In the genomic region with DNA sequence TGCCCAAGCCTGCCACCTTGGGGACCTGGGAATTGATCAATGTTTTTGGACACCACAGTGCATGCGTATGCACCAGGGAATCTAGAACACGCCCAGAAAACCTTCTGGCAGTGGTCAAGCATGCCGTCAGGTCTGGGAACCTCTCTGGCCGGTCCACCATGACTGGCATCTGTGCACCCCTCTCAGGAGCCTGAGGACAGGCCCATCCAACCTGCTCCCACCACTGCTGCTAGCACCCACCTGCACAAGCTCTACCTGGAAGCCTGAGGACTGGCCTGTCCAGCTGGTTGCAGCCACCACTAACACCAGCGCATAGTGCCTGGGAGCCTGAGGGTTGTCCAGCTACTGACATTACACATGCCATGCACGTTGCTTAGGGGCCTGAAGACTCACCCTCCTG, we compare ENCODE assay signal across 2 cellular contexts.
TF ChIP-seq lines count a peak whose summit lies in the region.

No MANE protein-coding gene starts in this region.

TF ChIP-seq in IMR-90, 13 proteins besides CTCF, POLR2A, EP300 and RAD21:
- no peak for TF ChIP-seq BHLHE40 (IDR thresholded peaks at IDR 0.05; ENCODE audit: low read depth, low read length)

TF ChIP-seq in H1, 55 proteins besides CTCF, POLR2A, EP300 and RAD21:
- no peak for TF ChIP-seq JUN (IDR thresholded peaks at IDR 0.05; ENCODE audit: low read depth, low read length)
- no peak for TF ChIP-seq TBP (IDR thresholded peaks at IDR 0.05; ENCODE audit: low read depth, low read length)
- no peak for TF ChIP-seq SAP30 (IDR thresholded peaks at IDR 0.05; ENCODE audit: insufficient read depth, insufficient replicate concordance, low read length)
- TF ChIP-seq TCF12 (IDR thresholded peaks at IDR 0.05; ENCODE audit: low read depth, low read length): no peak
- TF ChIP-seq BCL11A (IDR thresholded peaks at IDR 0.05; ENCODE audit: low read depth in 2 of 2, low read length in 2 of 2): no peak
- TF ChIP-seq, protein P1, sequence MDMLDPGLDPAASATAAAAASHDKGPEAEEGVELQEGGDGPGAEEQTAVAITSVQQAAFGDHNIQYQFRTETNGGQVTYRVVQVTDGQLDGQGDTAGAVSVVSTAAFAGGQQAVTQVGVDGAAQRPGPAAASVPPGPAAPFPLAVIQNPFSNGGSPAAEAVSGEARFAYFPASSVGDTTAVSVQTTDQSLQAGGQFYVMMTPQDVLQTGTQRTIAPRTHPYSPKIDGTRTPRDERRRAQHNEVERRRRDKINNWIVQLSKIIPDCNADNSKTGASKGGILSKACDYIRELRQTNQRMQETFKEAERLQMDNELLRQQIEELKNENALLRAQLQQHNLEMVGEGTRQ (IDR thresholded peaks at IDR 0.05; ENCODE audit: low read length): no peak
- no peak for TF ChIP-seq CHD2 (IDR thresholded peaks at IDR 0.05; ENCODE audit: low read length)
- TF ChIP-seq EGR1 (IDR thresholded peaks at IDR 0.05; ENCODE audit: borderline replicate concordance, low read depth, low read length): no peak
- TF ChIP-seq, protein P2, sequence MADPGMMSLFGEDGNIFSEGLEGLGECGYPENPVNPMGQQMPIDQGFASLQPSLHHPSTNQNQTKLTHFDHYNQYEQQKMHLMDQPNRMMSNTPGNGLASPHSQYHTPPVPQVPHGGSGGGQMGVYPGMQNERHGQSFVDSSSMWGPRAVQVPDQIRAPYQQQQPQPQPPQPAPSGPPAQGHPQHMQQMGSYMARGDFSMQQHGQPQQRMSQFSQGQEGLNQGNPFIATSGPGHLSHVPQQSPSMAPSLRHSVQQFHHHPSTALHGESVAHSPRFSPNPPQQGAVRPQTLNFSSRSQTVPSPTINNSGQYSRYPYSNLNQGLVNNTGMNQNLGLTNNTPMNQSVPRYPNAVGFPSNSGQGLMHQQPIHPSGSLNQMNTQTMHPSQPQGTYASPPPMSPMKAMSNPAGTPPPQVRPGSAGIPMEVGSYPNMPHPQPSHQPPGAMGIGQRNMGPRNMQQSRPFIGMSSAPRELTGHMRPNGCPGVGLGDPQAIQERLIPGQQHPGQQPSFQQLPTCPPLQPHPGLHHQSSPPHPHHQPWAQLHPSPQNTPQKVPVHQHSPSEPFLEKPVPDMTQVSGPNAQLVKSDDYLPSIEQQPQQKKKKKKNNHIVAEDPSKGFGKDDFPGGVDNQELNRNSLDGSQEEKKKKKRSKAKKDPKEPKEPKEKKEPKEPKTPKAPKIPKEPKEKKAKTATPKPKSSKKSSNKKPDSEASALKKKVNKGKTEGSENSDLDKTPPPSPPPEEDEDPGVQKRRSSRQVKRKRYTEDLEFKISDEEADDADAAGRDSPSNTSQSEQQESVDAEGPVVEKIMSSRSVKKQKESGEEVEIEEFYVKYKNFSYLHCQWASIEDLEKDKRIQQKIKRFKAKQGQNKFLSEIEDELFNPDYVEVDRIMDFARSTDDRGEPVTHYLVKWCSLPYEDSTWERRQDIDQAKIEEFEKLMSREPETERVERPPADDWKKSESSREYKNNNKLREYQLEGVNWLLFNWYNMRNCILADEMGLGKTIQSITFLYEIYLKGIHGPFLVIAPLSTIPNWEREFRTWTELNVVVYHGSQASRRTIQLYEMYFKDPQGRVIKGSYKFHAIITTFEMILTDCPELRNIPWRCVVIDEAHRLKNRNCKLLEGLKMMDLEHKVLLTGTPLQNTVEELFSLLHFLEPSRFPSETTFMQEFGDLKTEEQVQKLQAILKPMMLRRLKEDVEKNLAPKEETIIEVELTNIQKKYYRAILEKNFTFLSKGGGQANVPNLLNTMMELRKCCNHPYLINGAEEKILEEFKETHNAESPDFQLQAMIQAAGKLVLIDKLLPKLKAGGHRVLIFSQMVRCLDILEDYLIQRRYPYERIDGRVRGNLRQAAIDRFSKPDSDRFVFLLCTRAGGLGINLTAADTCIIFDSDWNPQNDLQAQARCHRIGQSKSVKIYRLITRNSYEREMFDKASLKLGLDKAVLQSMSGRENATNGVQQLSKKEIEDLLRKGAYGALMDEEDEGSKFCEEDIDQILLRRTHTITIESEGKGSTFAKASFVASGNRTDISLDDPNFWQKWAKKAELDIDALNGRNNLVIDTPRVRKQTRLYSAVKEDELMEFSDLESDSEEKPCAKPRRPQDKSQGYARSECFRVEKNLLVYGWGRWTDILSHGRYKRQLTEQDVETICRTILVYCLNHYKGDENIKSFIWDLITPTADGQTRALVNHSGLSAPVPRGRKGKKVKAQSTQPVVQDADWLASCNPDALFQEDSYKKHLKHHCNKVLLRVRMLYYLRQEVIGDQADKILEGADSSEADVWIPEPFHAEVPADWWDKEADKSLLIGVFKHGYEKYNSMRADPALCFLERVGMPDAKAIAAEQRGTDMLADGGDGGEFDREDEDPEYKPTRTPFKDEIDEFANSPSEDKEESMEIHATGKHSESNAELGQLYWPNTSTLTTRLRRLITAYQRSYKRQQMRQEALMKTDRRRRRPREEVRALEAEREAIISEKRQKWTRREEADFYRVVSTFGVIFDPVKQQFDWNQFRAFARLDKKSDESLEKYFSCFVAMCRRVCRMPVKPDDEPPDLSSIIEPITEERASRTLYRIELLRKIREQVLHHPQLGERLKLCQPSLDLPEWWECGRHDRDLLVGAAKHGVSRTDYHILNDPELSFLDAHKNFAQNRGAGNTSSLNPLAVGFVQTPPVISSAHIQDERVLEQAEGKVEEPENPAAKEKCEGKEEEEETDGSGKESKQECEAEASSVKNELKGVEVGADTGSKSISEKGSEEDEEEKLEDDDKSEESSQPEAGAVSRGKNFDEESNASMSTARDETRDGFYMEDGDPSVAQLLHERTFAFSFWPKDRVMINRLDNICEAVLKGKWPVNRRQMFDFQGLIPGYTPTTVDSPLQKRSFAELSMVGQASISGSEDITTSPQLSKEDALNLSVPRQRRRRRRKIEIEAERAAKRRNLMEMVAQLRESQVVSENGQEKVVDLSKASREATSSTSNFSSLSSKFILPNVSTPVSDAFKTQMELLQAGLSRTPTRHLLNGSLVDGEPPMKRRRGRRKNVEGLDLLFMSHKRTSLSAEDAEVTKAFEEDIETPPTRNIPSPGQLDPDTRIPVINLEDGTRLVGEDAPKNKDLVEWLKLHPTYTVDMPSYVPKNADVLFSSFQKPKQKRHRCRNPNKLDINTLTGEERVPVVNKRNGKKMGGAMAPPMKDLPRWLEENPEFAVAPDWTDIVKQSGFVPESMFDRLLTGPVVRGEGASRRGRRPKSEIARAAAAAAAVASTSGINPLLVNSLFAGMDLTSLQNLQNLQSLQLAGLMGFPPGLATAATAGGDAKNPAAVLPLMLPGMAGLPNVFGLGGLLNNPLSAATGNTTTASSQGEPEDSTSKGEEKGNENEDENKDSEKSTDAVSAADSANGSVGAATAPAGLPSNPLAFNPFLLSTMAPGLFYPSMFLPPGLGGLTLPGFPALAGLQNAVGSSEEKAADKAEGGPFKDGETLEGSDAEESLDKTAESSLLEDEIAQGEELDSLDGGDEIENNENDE (IDR thresholded peaks at IDR 0.05; ENCODE audit: insufficient replicate concordance, low read length): no peak
- TF ChIP-seq, protein P3, sequence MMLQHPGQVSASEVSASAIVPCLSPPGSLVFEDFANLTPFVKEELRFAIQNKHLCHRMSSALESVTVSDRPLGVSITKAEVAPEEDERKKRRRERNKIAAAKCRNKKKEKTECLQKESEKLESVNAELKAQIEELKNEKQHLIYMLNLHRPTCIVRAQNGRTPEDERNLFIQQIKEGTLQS (IDR thresholded peaks at IDR 0.05; ENCODE audit: insufficient read depth, low read depth, low read length): no peak
- TF ChIP-seq, protein P4, sequence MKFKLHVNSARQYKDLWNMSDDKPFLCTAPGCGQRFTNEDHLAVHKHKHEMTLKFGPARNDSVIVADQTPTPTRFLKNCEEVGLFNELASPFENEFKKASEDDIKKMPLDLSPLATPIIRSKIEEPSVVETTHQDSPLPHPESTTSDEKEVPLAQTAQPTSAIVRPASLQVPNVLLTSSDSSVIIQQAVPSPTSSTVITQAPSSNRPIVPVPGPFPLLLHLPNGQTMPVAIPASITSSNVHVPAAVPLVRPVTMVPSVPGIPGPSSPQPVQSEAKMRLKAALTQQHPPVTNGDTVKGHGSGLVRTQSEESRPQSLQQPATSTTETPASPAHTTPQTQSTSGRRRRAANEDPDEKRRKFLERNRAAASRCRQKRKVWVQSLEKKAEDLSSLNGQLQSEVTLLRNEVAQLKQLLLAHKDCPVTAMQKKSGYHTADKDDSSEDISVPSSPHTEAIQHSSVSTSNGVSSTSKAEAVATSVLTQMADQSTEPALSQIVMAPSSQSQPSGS (IDR thresholded peaks at IDR 0.05; ENCODE audit: low read length): no peak
